ENCODE assay signal across 20 cellular contexts in the genomic region with DNA sequence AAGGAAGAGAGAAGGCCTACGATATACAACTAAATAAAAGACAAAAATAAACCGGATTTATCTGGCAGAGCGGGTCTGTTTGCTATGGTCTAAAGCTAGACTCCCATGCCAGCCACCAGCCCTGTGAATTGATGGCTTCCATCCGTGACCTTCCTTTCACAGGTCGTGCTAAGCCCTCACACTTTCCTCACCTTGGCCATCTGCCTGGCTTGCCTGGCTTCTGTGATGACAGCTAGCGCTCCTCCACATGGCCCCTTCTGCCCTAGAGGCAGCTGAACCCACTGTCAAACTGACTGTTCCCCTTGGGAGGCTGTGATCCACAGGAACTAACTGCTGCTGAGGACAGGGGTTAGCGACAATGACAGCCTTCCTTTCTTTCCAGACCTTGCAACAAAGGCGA. TPM values are rescaled to one million over a fixed set of nuclear protein-coding genes. Genes with fewer than 3 reads are reported as not detected.
A peak's percentile ranks its signal among the peaks of the same experiment; 100 is the strongest.
DNase-seq lines count a peak whose midpoint lies in the region; ATAC-seq, FAIRE-seq and TF ChIP-seq lines count a peak whose summit lies in the region.
"Had no signal": no experiment of that assay in that cellular context is flagged by ENCODE, and none has a peak within 500 bp of the region (broad histone marks: within the 10 kb centered on the region; RNA-seq: fewer than 3 reads in every experiment).

No MANE protein-coding gene starts in this region.

- H3K27me3 Mint-ChIP-seq in nephron progenitor cell (ENCODE audit: low read depth, poor library complexity) = peaks cover 3% of the 10 kb centered on the region

- no peak for TF ChIP-seq CTCF in D721Med (IDR thresholded peaks at IDR 0.05; ENCODE audit: insufficient read depth, missing control alignments)
- TF ChIP-seq CTCF in nephron progenitor cell (IDR thresholded peaks at IDR 0.05) = no peak

- intact Hi-C loops in Right ventricle myocardium inferior (cut with DNase I) = no loop called here

- no peak for DNase-seq in D721Med (ENCODE audit: insufficient read length, low spot score)
- DNase-seq in NCI-H2227 (lab: John Stamatoyannopoulos, UW; ENCODE audit: unreplicated experiment) = peak; percentile 28
- peak; percentile 79 for DNase-seq in Right ventricle myocardium inferior (ENCODE audit: missing footprints)
- peak; percentile 12 for DNase-seq in nephron progenitor cell
- DNase-seq in frontal cortex (ENCODE audit: low spot score in 2 of 2) = no peak
- no peak for DNase-seq in stimulated activated naive CD4-positive, alpha-beta T cell (lab: John Stamatoyannopoulos, UW)
- DNase-seq: activated T-cell treated with anti-CD3 and anti-CD28 coated beads, Interleukin-2, amount 50 U/mL, for 72 hours; cortex of kidney; kidney glomerular epithelial cell; NCI-H1092; NCI-H2107; stimulated activated CD4-positive, alpha-beta T cell treated with anti-CD3 and anti-CD28 coated beads, Interleukin-2, amount 100 ng/mL, for 24 hours; stomach; T-helper 2 cell had no signal

- ATAC-seq in Right ventricle myocardium inferior = peak; percentile 88
- no peak for ATAC-seq in esophagus mucosa
- ATAC-seq in GM19397 (IDR thresholded peaks at IDR 0.05; ENCODE audit: unreplicated experiment) = no peak
- ATAC-seq: activated T-cell treated with anti-CD3 and anti-CD28 coated beads, Interleukin-2, amount 50 U/mL, for 72 hours; body of pancreas had no signal

- no peak overlapping the region for H3K4me3 Mint-ChIP-seq in nephron progenitor cell
- H3K4me3 Mint-ChIP-seq: activated naive CD4-positive, alpha-beta T cell treated with anti-CD3 and anti-CD28 coated beads, Interleukin-2, amount 50 U/mL, for 24 hours; activated T-cell treated with anti-CD3 and anti-CD28 coated beads, Interleukin-2, amount 50 U/mL, for 72 hours had no signal

- peaks cover under 1% of the 10 kb centered on the region for H3K36me3 Mint-ChIP-seq in nephron progenitor cell (ENCODE audit: low read depth)
- H3K36me3 Mint-ChIP-seq: activated naive CD4-positive, alpha-beta T cell treated with anti-CD3 and anti-CD28 coated beads, Interleukin-2, amount 50 U/mL, for 24 hours had no signal

- peaks cover 2% of the 10 kb centered on the region for H3K9me3 Mint-ChIP-seq in nephron progenitor cell
- H3K9me3 Mint-ChIP-seq: activated T-cell treated with anti-CD3 and anti-CD28 coated beads, Interleukin-2, amount 50 U/mL, for 72 hours had no signal

- FAIRE-seq in D721Med (lab: Jason Lieb, UNC) = peak; percentile 58
- no peak for FAIRE-seq in frontal cortex (lab: Jason Lieb, UNC)
- FAIRE-seq: G401.6, urothelium cell line had no signal

- H3K27ac Mint-ChIP-seq in nephron progenitor cell = no peak overlapping the region
- H3K27ac Mint-ChIP-seq: activated naive CD4-positive, alpha-beta T cell treated with anti-CD3 and anti-CD28 coated beads, Interleukin-2, amount 50 U/mL, for 24 hours; activated T-cell treated with anti-CD3 and anti-CD28 coated beads, Interleukin-2, amount 50 U/mL, for 72 hours had no signal

- H3K4me1 Mint-ChIP-seq in nephron progenitor cell = peaks cover 32% of the 10 kb centered on the region
- H3K4me1 Mint-ChIP-seq: activated naive CD4-positive, alpha-beta T cell treated with anti-CD3 and anti-CD28 coated beads, Interleukin-2, amount 50 U/mL, for 24 hours had no signal

RNA-seq across cellular contexts. Expression of a gene that starts 32.5 kb away (rescaled TPM):
- total RNA-seq in Right ventricle myocardium inferior (22.7 TPM), frontal cortex (35.9 TPM), esophagus mucosa (22.9 TPM)

Comparison
In these comparisons a context has a peak if more than half of its experiments do, and no peak if none do; other contexts are left out.
1. DNase-seq: peak in NCI-H2227 (single experiment), Right ventricle myocardium inferior (single experiment) and nephron progenitor cell (single experiment); none in D721Med (single experiment), frontal cortex (0 of 2) and stimulated activated naive CD4-positive, alpha-beta T cell (0 of 6).